In genomic region chr17:40076101-40076498, GRCh38 we compare ENCODE assay signal across 1 cellular context.
TF ChIP-seq lines count a peak whose summit lies in the region.

No MANE protein-coding gene starts in this region.

TF ChIP-seq in HepG2, 621 proteins besides CTCF, POLR2A, EP300 and RAD21:
- TF ChIP-seq ZC3H13 (CRISPR knock-in tag; IDR thresholded peaks at IDR 0.05) (peak; percentile 4; the same call in 1 of the 2 replicates), JUNB (CRISPR knock-in tag; IDR thresholded peaks at IDR 0.05; ENCODE audit: borderline replicate concordance) (no peak), ZNF629 (CRISPR knock-in tag; conservative IDR thresholded peaks at IDR 0.05) (peak; percentile 81), ZNF230 (CRISPR knock-in tag; IDR thresholded peaks at IDR 0.05) (no peak), NR3C1 (CRISPR knock-in tag; IDR thresholded peaks at IDR 0.05) (no peak), ZNF615 (CRISPR knock-in tag; IDR thresholded peaks at IDR 0.05; ENCODE audit: borderline replicate concordance) (no peak), ZNF337 (CRISPR knock-in tag; IDR thresholded peaks at IDR 0.05; ENCODE audit: borderline replicate concordance, low read depth) (no peak), ATF7 (IDR thresholded peaks at IDR 0.05) (no peak), ATF7 (CRISPR knock-in tag; IDR thresholded peaks at IDR 0.05) (no peak), TCF7L2 (IDR thresholded peaks at IDR 0.05; ENCODE audit: low read depth, low read length) (no peak), ZNF589 (CRISPR knock-in tag; conservative IDR thresholded peaks at IDR 0.05) (0 out of 2 replicates have a peak, but pooled peaks have one; percentile 4), ZFP82 (CRISPR knock-in tag; IDR thresholded peaks at IDR 0.05; ENCODE audit: borderline replicate concordance) (0 out of 2 replicates have a peak, but pooled peaks have one; percentile 38), SKI (IDR thresholded peaks at IDR 0.05; ENCODE audit: partially characterized antibody) (no peak), CEBPB (IDR thresholded peaks at IDR 0.05; ENCODE audit: borderline replicate concordance, low read depth, low read length) (peak; percentile 4; the same call in 1 of the 2 replicates), SMARCE1 (IDR thresholded peaks at IDR 0.05; ENCODE audit: borderline replicate concordance) (no peak)
- TF ChIP-seq, protein P1, sequence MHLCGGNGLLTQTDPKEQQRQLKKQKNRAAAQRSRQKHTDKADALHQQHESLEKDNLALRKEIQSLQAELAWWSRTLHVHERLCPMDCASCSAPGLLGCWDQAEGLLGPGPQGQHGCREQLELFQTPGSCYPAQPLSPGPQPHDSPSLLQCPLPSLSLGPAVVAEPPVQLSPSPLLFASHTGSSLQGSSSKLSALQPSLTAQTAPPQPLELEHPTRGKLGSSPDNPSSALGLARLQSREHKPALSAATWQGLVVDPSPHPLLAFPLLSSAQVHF (CRISPR knock-in tag; IDR thresholded peaks at IDR 0.05): 0 out of 2 replicates have a peak, but pooled peaks have one; percentile 46
- TF ChIP-seq, protein P2, sequence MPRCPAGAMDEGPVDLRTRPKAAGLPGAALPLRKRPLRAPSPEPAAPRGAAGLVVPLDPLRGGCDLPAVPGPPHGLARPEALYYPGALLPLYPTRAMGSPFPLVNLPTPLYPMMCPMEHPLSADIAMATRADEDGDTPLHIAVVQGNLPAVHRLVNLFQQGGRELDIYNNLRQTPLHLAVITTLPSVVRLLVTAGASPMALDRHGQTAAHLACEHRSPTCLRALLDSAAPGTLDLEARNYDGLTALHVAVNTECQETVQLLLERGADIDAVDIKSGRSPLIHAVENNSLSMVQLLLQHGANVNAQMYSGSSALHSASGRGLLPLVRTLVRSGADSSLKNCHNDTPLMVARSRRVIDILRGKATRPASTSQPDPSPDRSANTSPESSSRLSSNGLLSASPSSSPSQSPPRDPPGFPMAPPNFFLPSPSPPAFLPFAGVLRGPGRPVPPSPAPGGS (CRISPR knock-in tag; IDR thresholded peaks at IDR 0.05): 0 out of 2 replicates have a peak, but pooled peaks have one; percentile 46
TF ChIP-seq in HepG2: peak in this region for 7.
